ENCODE assay signal across 2 cellular contexts in genomic region chr1:70385477-70385876, GRCh38.
TF ChIP-seq lines count a peak whose summit lies in the region.

No MANE protein-coding gene starts in this region.

TF ChIP-seq in GM12878, 131 proteins besides CTCF, POLR2A, EP300 and RAD21:
- peak in 1 of 2 experiments; percentile 28; a peak in 2 of 4 replicates for TF ChIP-seq IKZF2 (IDR thresholded peaks at IDR 0.05)
- TF ChIP-seq TCF3 (IDR thresholded peaks at IDR 0.05; ENCODE audit: borderline replicate concordance, insufficient read depth, low read depth, low read length) = no peak
- TF ChIP-seq MTA2 (IDR thresholded peaks at IDR 0.05; ENCODE audit: low read depth) = peak; percentile 86

TF ChIP-seq in H1, 55 proteins besides CTCF, POLR2A, EP300 and RAD21:
- TF ChIP-seq RXRA (IDR thresholded peaks at IDR 0.05; ENCODE audit: insufficient read depth, low read depth, low read length) (no peak), SIRT6 (IDR thresholded peaks at IDR 0.05; ENCODE audit: low read length) (no peak), USF2 (IDR thresholded peaks at IDR 0.05; ENCODE audit: low read length) (no peak), POU5F1 (IDR thresholded peaks at IDR 0.05; ENCODE audit: low read depth, low read length) (no peak), ASH2L (IDR thresholded peaks at IDR 0.05; ENCODE audit: low read length) (no peak), RNF2 (IDR thresholded peaks at IDR 0.05; ENCODE audit: borderline replicate concordance, low read depth, low read length, missing control alignments, poor library complexity, severe bottlenecking) (no peak), ATF2 (IDR thresholded peaks at IDR 0.05; ENCODE audit: low read length) (no peak), EZH2 (IDR thresholded peaks at IDR 0.05; ENCODE audit: low read depth, low read length, severe bottlenecking) (no peak), PHF8 (conservative IDR thresholded peaks at IDR 0.05; ENCODE audit: low read depth, low read length) (no peak), ZNF274 (IDR thresholded peaks at IDR 0.05; ENCODE audit: borderline replicate concordance, extremely low read depth, low read length) (no peak), GABPA (IDR thresholded peaks at IDR 0.05; ENCODE audit: borderline replicate concordance, insufficient read depth, low read length) (no peak), HDAC2 (IDR thresholded peaks at IDR 0.05; ENCODE audit: borderline replicate concordance in 1 of 2, low read depth in 2 of 2, low read length in 2 of 2) (no peak), JUND (IDR thresholded peaks at IDR 0.05; ENCODE audit: low read length) (no peak), TEAD4 (IDR thresholded peaks at IDR 0.05; ENCODE audit: low read depth, low read length) (no peak), POLR2AphosphoS5 (IDR thresholded peaks at IDR 0.05; ENCODE audit: low read depth, low read length) (no peak), GTF2F1 (IDR thresholded peaks at IDR 0.05; ENCODE audit: borderline replicate concordance, low read depth, low read length) (no peak), CHD2 (IDR thresholded peaks at IDR 0.05; ENCODE audit: low read length) (no peak), EGR1 (IDR thresholded peaks at IDR 0.05; ENCODE audit: borderline replicate concordance, low read depth, low read length) (no peak)
TF ChIP-seq in H1: peak in this region for 0.
